Comparison of ENCODE assay signal across 11 cellular contexts in genomic region chr19:6743714-6744380, GRCh38. TPM values are rescaled to one million over a fixed set of nuclear protein-coding genes. Genes with fewer than 3 reads are reported as not detected.
A peak's percentile ranks its signal among the peaks of the same experiment; 100 is the strongest.
DNase-seq lines count a peak whose midpoint lies in the region; ATAC-seq and TF ChIP-seq lines count a peak whose summit lies in the region.
"Had no signal": no experiment of that assay in that cellular context is flagged by ENCODE, and none has a peak within 500 bp of the region (broad histone marks: within the 10 kb centered on the region; RNA-seq: fewer than 3 reads in every experiment).

No MANE protein-coding gene starts in this region.

- H3K27me3 ChIP-seq in layer of hippocampus (ENCODE audit: control insufficient read depth, insufficient read depth, low read length) = no peaks in the 10 kb centered on the region

- no peaks in the 10 kb centered on the region for H3K27me3 Mint-ChIP-seq in T-helper 2 cell treated with Interferon-gamma antibody and Interleukin-4, amounts not matched to agents 5 μg/mL and 100 μg/mL, for 36 hours (ENCODE audit: low read depth)
- H3K27me3 Mint-ChIP-seq in activated B cell treated with CpG ODN at 0.5 μM for 24 hours = no peaks in the 10 kb centered on the region
- H3K27me3 Mint-ChIP-seq: activated CD4-positive, alpha-beta memory T cell treated with anti-CD3 and anti-CD28 coated beads, Interleukin-2, amount 10 ng/mL, durations not matched to agents 7 days and 5 days; memory B cell had no signal

- intact Hi-C loops in activated B cell treated with CpG ODN at 0.5 μM for 24 hours (cut with micrococcal nuclease) = no loop called here

- H3K9me3 Mint-ChIP-seq in T-helper 2 cell treated with Interferon-gamma antibody and Interleukin-4, amounts not matched to agents 5 μg/mL and 100 μg/mL, for 36 hours = no peaks in the 10 kb centered on the region
- H3K9me3 Mint-ChIP-seq in activated B cell treated with CpG ODN at 0.5 μM for 24 hours = no peaks in the 10 kb centered on the region
- H3K9me3 Mint-ChIP-seq: activated CD4-positive, alpha-beta memory T cell treated with anti-CD3 and anti-CD28 coated beads, Interleukin-2, amount 10 ng/mL, durations not matched to agents 7 days and 5 days; memory B cell had no signal

- peaks cover 8% of the 10 kb centered on the region for H3K4me1 Mint-ChIP-seq in T-helper 2 cell treated with Interferon-gamma antibody and Interleukin-4, amounts not matched to agents 5 μg/mL and 100 μg/mL, for 36 hours (ENCODE audit: low read depth)
- peaks cover 16% of the 10 kb centered on the region for H3K4me1 Mint-ChIP-seq in activated B cell treated with CpG ODN at 0.5 μM for 24 hours

- peak overlapping the region; percentile 47 for H3K27ac Mint-ChIP-seq in T-helper 2 cell treated with Interferon-gamma antibody and Interleukin-4, amounts not matched to agents 5 μg/mL and 100 μg/mL, for 36 hours
- no peak overlapping the region for H3K27ac Mint-ChIP-seq in activated B cell treated with CpG ODN at 0.5 μM for 24 hours
- H3K27ac Mint-ChIP-seq: activated CD4-positive, alpha-beta memory T cell treated with anti-CD3 and anti-CD28 coated beads, Interleukin-2, amount 10 ng/mL, durations not matched to agents 7 days and 5 days; memory B cell had no signal

- POLR2A ChIA-PET in activated B cell treated with CpG ODN at 0.5 μM for 24 hours (lab: Charles Lee) = interaction anchor here (0.8 to 1.8 kb wide), 3 partner anchors 8 to 59 kb away, joined by 3 read pairs; no protein-coding TSS in a partner anchor

- no peak for DNase-seq in T-helper 2 cell treated with Interferon-gamma antibody and Interleukin-4, amounts not matched to agents 5 μg/mL and 100 μg/mL, for 36 hours (ENCODE audit: low spot score)
- DNase-seq in T-helper 2 cell (no peak), activated B cell treated with CpG ODN at 0.5 μM for 24 hours (no peak), substantia nigra (lab: John Stamatoyannopoulos, UW) (no peak), NOMO-1 treated with DMSO at 0.1 percent for 48 hours (lab: John Stamatoyannopoulos, UW; ENCODE audit: unreplicated experiment) (no peak)
- DNase-seq: activated CD4-positive, alpha-beta memory T cell treated with anti-CD3 and anti-CD28 coated beads, Interleukin-2, amount 10 ng/mL, durations not matched to agents 7 days and 5 days had no signal

- H3K36me3 Mint-ChIP-seq in T-helper 2 cell treated with Interferon-gamma antibody and Interleukin-4, amounts not matched to agents 5 μg/mL and 100 μg/mL, for 36 hours (ENCODE audit: low read depth) = peaks cover 29% of the 10 kb centered on the region
- peaks cover 67% of the 10 kb centered on the region for H3K36me3 Mint-ChIP-seq in activated B cell treated with CpG ODN at 0.5 μM for 24 hours (ENCODE audit: low read depth)

- no peak for ATAC-seq in activated B cell treated with CpG ODN at 0.5 μM for 24 hours (ENCODE audit: low read depth)
- ATAC-seq in HG03439 (IDR thresholded peaks at IDR 0.05; ENCODE audit: unreplicated experiment) = no peak
- ATAC-seq in activated CD4-positive, CD25-positive, alpha-beta regulatory T cell treated with anti-CD3 and anti-CD28 coated beads, Interleukin-2, amount 50 U/mL, for 24 hours = no peak

- CTCF ChIA-PET in activated B cell treated with CpG ODN at 0.5 μM for 24 hours (lab: Charles Lee) = no interaction called here

- H3K27ac ChIP-seq in layer of hippocampus (ENCODE audit: low read depth, low read length) (peak overlapping the region; percentile 80), substantia nigra (ENCODE audit: low read depth, low read length, poor library complexity, severe bottlenecking) (peak overlapping the region; percentile 40)

- no peak overlapping the region for H3K4me3 Mint-ChIP-seq in T-helper 2 cell treated with Interferon-gamma antibody and Interleukin-4, amounts not matched to agents 5 μg/mL and 100 μg/mL, for 36 hours
- peak overlapping the region; percentile 4 for H3K4me3 Mint-ChIP-seq in activated B cell treated with CpG ODN at 0.5 μM for 24 hours
- H3K4me3 Mint-ChIP-seq: activated CD4-positive, alpha-beta memory T cell treated with anti-CD3 and anti-CD28 coated beads, Interleukin-2, amount 10 ng/mL, durations not matched to agents 7 days and 5 days; memory B cell had no signal

- no peak for TF ChIP-seq CTCF in activated B cell treated with CpG ODN at 0.5 μM for 24 hours (IDR thresholded peaks at IDR 0.05)

RNA-seq across cellular contexts. Expression of gene TRIP10, which starts 4.4 kb away (rescaled TPM):
- total RNA-seq in activated B cell treated with CpG ODN at 0.5 μM for 24 hours = 94.7 and 101 TPM in 2 replicates

RNA-seq across cellular contexts. Expression of gene GPR108, which starts 6.5 kb away (rescaled TPM):
- total RNA-seq in activated B cell treated with CpG ODN at 0.5 μM for 24 hours = 53.5 and 55.6 TPM in 2 replicates

RNA-seq across cellular contexts. Expression of gene SH2D3A, which starts 23.4 kb away (rescaled TPM):
- 18.7 and 22.6 TPM in 2 replicates for total RNA-seq in activated B cell treated with CpG ODN at 0.5 μM for 24 hours

RNA-seq across cellular contexts. Expression of gene C3, which starts 23.4 kb away (rescaled TPM):
- 0.44 and 0.53 TPM in 2 replicates for total RNA-seq in activated B cell treated with CpG ODN at 0.5 μM for 24 hours

RNA-seq across cellular contexts. Expression of gene VAV1, which starts 28.7 kb away (rescaled TPM):
- total RNA-seq in activated B cell treated with CpG ODN at 0.5 μM for 24 hours = 105 and 121 TPM in 2 replicates
- total RNA-seq: HT1080 had no signal
